Comparison of ENCODE assay signal across 1 cellular context in genomic region chr19:35267818-35268545, GRCh38.
TF ChIP-seq lines count a peak whose summit lies in the region.

No MANE protein-coding gene starts in this region.

TF ChIP-seq in H1, 55 proteins besides CTCF, POLR2A, EP300 and RAD21:
- TF ChIP-seq PHF8 (conservative IDR thresholded peaks at IDR 0.05; ENCODE audit: low read depth, low read length) (0 out of 2 replicates have a peak, but pooled peaks have one; percentile 21), SIX5 (IDR thresholded peaks at IDR 0.05; ENCODE audit: low read depth, low read length) (no peak), TEAD4 (IDR thresholded peaks at IDR 0.05; ENCODE audit: low read depth, low read length) (no peak), ZNF274 (IDR thresholded peaks at IDR 0.05; ENCODE audit: borderline replicate concordance, extremely low read depth, low read length) (no peak), JUN (IDR thresholded peaks at IDR 0.05; ENCODE audit: low read depth, low read length) (no peak), NRF1 (IDR thresholded peaks at IDR 0.05; ENCODE audit: low read depth, low read length) (peak; percentile 60), POLR2AphosphoS5 (IDR thresholded peaks at IDR 0.05; ENCODE audit: low read depth, low read length) (no peak; the same call in 1 of the 2 replicates)
